In genomic region chrX:1453390-1453783, GRCh38 we compare ENCODE assay signal across 1 cellular context.
A peak's percentile ranks its signal among the peaks of the same experiment; 100 is the strongest.
TF ChIP-seq lines count a peak whose summit lies in the region.

No MANE protein-coding gene starts in this region.

TF ChIP-seq in K562, 482 proteins besides CTCF, POLR2A, EP300 and RAD21 (continued from another document and continues in another):
- TF ChIP-seq ZNF740 (CRISPR knock-in tag; IDR thresholded peaks at IDR 0.05) = 0 out of 2 replicates have a peak, but pooled peaks have one; percentile 4
- TF ChIP-seq ZNF740 (tag; IDR thresholded peaks at IDR 0.05) = no peak; a peak in 1 of 4 replicates
- no peak for TF ChIP-seq ZNF175 (CRISPR knock-in tag; IDR thresholded peaks at IDR 0.05; ENCODE audit: low read depth)
- TF ChIP-seq RBBP5 (IDR thresholded peaks at IDR 0.05; ENCODE audit: borderline replicate concordance, insufficient read depth, low read length, poor library complexity, severe bottlenecking) = no peak
- TF ChIP-seq MTA2 (IDR thresholded peaks at IDR 0.05; ENCODE audit: low read depth) = peak; percentile 51
- TF ChIP-seq ZNF449 (CRISPR knock-in tag; IDR thresholded peaks at IDR 0.05) = no peak
- TF ChIP-seq TAF7 (tag; IDR thresholded peaks at IDR 0.05) = 0 out of 2 replicates have a peak, but pooled peaks have one; percentile 13
- no peak for TF ChIP-seq ZBTB5 (IDR thresholded peaks at IDR 0.05)
- TF ChIP-seq FOXM1 (IDR thresholded peaks at IDR 0.05; ENCODE audit: low read depth) = no peak
- no peak for TF ChIP-seq FOXM1 (CRISPR knock-in tag; IDR thresholded peaks at IDR 0.05; ENCODE audit: low read depth)
- TF ChIP-seq ESRRB (CRISPR knock-in tag; IDR thresholded peaks at IDR 0.05; ENCODE audit: borderline replicate concordance) = no peak
- TF ChIP-seq NUFIP1 (IDR thresholded peaks at IDR 0.05; ENCODE audit: partially characterized antibody) = no peak
- no peak for TF ChIP-seq NFYB (IDR thresholded peaks at IDR 0.05; ENCODE audit: extremely low read depth, insufficient read length)
- peak; percentile 86 for TF ChIP-seq MTA1 (IDR thresholded peaks at IDR 0.05; ENCODE audit: borderline replicate concordance)
- 0 out of 2 replicates have a peak, but pooled peaks have one; percentile 16 for TF ChIP-seq NFIC (IDR thresholded peaks at IDR 0.05)
- TF ChIP-seq GATAD2A (IDR thresholded peaks at IDR 0.05) = peak; percentile 79; the same call in 1 of the 2 replicates
- peak; percentile 80; the same call in 1 of the 2 replicates for TF ChIP-seq SAFB (IDR thresholded peaks at IDR 0.05; ENCODE audit: borderline replicate concordance, low read depth, low read length)
- peak; percentile 35; the same call in 1 of the 2 replicates for TF ChIP-seq PHF8 (IDR thresholded peaks at IDR 0.05; ENCODE audit: borderline replicate concordance, low read length)
- TF ChIP-seq THAP12 (CRISPR knock-in tag; IDR thresholded peaks at IDR 0.05) = no peak
- no peak for TF ChIP-seq TCF15 (CRISPR knock-in tag; IDR thresholded peaks at IDR 0.05)
- no peak for TF ChIP-seq PURB (CRISPR knock-in tag; IDR thresholded peaks at IDR 0.05; ENCODE audit: low read depth)
- no peak for TF ChIP-seq TRIM28 (IDR thresholded peaks at IDR 0.05)
- no peak for TF ChIP-seq ZNF407 (IDR thresholded peaks at IDR 0.05; ENCODE audit: low read depth)
- TF ChIP-seq NR3C1 (CRISPR knock-in tag; IDR thresholded peaks at IDR 0.05) = no peak
- TF ChIP-seq ZBTB2 (IDR thresholded peaks at IDR 0.05) = peak; percentile 84; the same call in 1 of the 2 replicates
- peak; percentile 59; the same call in 1 of the 2 replicates for TF ChIP-seq VEZF1 (CRISPR knock-in tag; IDR thresholded peaks at IDR 0.05)
- TF ChIP-seq CLOCK (CRISPR knock-in tag; IDR thresholded peaks at IDR 0.05; ENCODE audit: borderline replicate concordance) = no peak
- TF ChIP-seq HDAC3 (IDR thresholded peaks at IDR 0.05; ENCODE audit: borderline replicate concordance, partially characterized antibody) = no peak
- no peak for TF ChIP-seq SP2 (IDR thresholded peaks at IDR 0.05; ENCODE audit: extremely low read depth, low read depth, low read length, poor library complexity, severe bottlenecking)
